In genomic region chr9:12705738-12706391, GRCh38 we compare ENCODE assay signal across 27 cellular contexts. TPM values are rescaled to one million over a fixed set of nuclear protein-coding genes. Genes with fewer than 3 reads are reported as not detected.
DNase-seq lines count a peak whose midpoint lies in the region; ATAC-seq, FAIRE-seq and TF ChIP-seq lines count a peak whose summit lies in the region.
"Had no signal": no experiment of that assay in that cellular context is flagged by ENCODE, and none has a peak within 500 bp of the region (broad histone marks: within the 10 kb centered on the region; RNA-seq: fewer than 3 reads in every experiment).

No MANE protein-coding gene starts in this region.

- TF ChIP-seq POLR2A in IMR-90 (IDR thresholded peaks at IDR 0.05; ENCODE audit: low read depth, low read length), result no peak

- no peak overlapping the region for H2BK120ac ChIP-seq in IMR-90 (ENCODE audit: low read depth, low read length)

- in situ Hi-C loops in IMR-90 (cut with MboI; ENCODE audit: low sequenced_read_pairs), result no loop called here

- H2AFZ ChIP-seq in ACC112 (ENCODE audit: low read length, unreplicated experiment) (peak overlapping the region; percentile 49), IMR-90 (replicated peaks; ENCODE audit: low read length, poor library complexity) (no peak overlapping the region)
- H2AFZ ChIP-seq: PC-9 had no signal

- no peak for ATAC-seq in IMR-90 (ENCODE audit: low read depth)
- no peak for ATAC-seq in HG03095 (IDR thresholded peaks at IDR 0.05; ENCODE audit: unreplicated experiment)
- ATAC-seq in GM19463 (IDR thresholded peaks at IDR 0.05; ENCODE audit: unreplicated experiment), result no peak
- ATAC-seq: T-cell had no signal

- dilution Hi-C loops in IMR-90 (cut with HindIII; ENCODE audit: low sequenced_read_pairs, unreplicated experiment), result no loop called here

- no peak overlapping the region for H4K8ac ChIP-seq in IMR-90 (ENCODE audit: low read depth in 2 of 2, low read length in 2 of 2)

- H3K27ac Mint-ChIP-seq in nephron, result peak overlapping the region in 2 of 3 experiments; percentile 8 to 44
- H3K27ac Mint-ChIP-seq: CD14-positive monocyte, T-cell had no signal

- WGBS in IMR-90 (ENCODE audit: extremely low coverage in 2 of 2, insufficient read length in 1 of 2), 2 experiments, result no CpG with 5 or more reads among the region's 1 CpG

- H2BK20ac ChIP-seq in IMR-90 (ENCODE audit: low read depth, low read length), result no peak overlapping the region

- H4K20me1 ChIP-seq in IMR-90 (ENCODE audit: insufficient read depth, low read length), result no peaks in the 10 kb centered on the region

- BruUV-seq in IMR-90 (replicated peaks; lab: Mats Ljungman, UMichigan), result no TSS peak

- H3K36me3 ChIP-seq in ACC112 (ENCODE audit: insufficient read depth, low read length) (no peaks in the 10 kb centered on the region), IMR-90 (ENCODE audit: control insufficient read depth, insufficient read depth, low read length) (no peaks in the 10 kb centered on the region)
- H3K36me3 ChIP-seq: BE2C had no signal

- no peaks in the 10 kb centered on the region for H3K79me2 ChIP-seq in ACC112 (ENCODE audit: control insufficient read depth, insufficient read depth, low read length, unreplicated experiment)

- H3K36me3 Mint-ChIP-seq in nephron (ENCODE audit: low read depth), result no peaks in the 10 kb centered on the region
- H3K36me3 Mint-ChIP-seq: CD14-positive monocyte, T-cell had no signal

- POLR2A ChIA-PET in IMR-90 (lab: Charles Lee; ENCODE audit: unreplicated experiment), result no interaction called here

- CTCF ChIA-PET in IMR-90 (lab: Yijun Ruan, JAX), result no interaction called here

- no peak overlapping the region for H2BK5ac ChIP-seq in IMR-90 (ENCODE audit: low read depth, low read length, poor library complexity, severe bottlenecking)

- intact Hi-C loops in IMR-90 (cut with micrococcal nuclease), result no loop called here

- no peak overlapping the region for H3K4me3 Mint-ChIP-seq in nephron
- H3K4me3 Mint-ChIP-seq: CD14-positive monocyte; CD8-positive, alpha-beta memory T cell; T-cell had no signal

- H3K27me3 Mint-ChIP-seq in nephron (ENCODE audit: low read depth), result no peaks in the 10 kb centered on the region
- H3K27me3 Mint-ChIP-seq: CD8-positive, alpha-beta memory T cell; T-cell had no signal

- no peak overlapping the region for H3K4ac ChIP-seq in IMR-90 (ENCODE audit: low read depth, low read length)

- H2BK15ac ChIP-seq in IMR-90 (ENCODE audit: low read depth, low read length), result no peak overlapping the region

- no peak for TF ChIP-seq RAD21 in IMR-90 (IDR thresholded peaks at IDR 0.05; ENCODE audit: low read length)

- no peaks in the 10 kb centered on the region for H3K9me1 ChIP-seq in IMR-90 (ENCODE audit: insufficient read depth, low read length)

- H3K27me3 ChIP-seq in ACC112 (ENCODE audit: insufficient read depth, low read length), result no peaks in the 10 kb centered on the region
- no peaks in the 10 kb centered on the region for H3K27me3 ChIP-seq in IMR-90 (ENCODE audit: control insufficient read depth, insufficient read depth, low read length)
- H3K27me3 ChIP-seq: BE2C had no signal

- H3K18ac ChIP-seq in IMR-90 (ENCODE audit: low read depth, low read length), result no peak overlapping the region

- no peak overlapping the region for H3K56ac ChIP-seq in IMR-90 (ENCODE audit: extremely low read depth, insufficient read depth, low read length)

- H3K4me3 ChIP-seq in ACC112 (ENCODE audit: low read depth, low read length) (no peak overlapping the region), IMR-90 (ENCODE audit: insufficient read depth, low read depth, low read length) (no peak overlapping the region)
- H3K4me3 ChIP-seq: PC-9 had no signal

- H3K79me1 ChIP-seq in IMR-90 (ENCODE audit: low read depth in 1 of 2, low read length in 2 of 2), result no peaks in the 10 kb centered on the region

- no peak overlapping the region for H2AK9ac ChIP-seq in IMR-90 (replicated peaks; ENCODE audit: low read depth, low read length, poor library complexity)

- H3K4me1 ChIP-seq in ACC112 (ENCODE audit: control insufficient read depth, insufficient read depth, low read length, unreplicated experiment) (peaks cover 11% of the 10 kb centered on the region), IMR-90 (ENCODE audit: control insufficient read depth, insufficient read depth, low read length) (no peaks in the 10 kb centered on the region)

- H2AK5ac ChIP-seq in IMR-90 (ENCODE audit: low read depth, low read length), result no peak overlapping the region

- no peak overlapping the region for H3K4me2 ChIP-seq in IMR-90 (ENCODE audit: low read depth, low read length)
- H3K4me2 ChIP-seq: PC-9 had no signal

- H3K4me1 Mint-ChIP-seq in nephron, result no peaks in the 10 kb centered on the region
- H3K4me1 Mint-ChIP-seq: CD14-positive monocyte; CD8-positive, alpha-beta memory T cell; T-cell had no signal

- no peak overlapping the region for H3K9ac ChIP-seq in IMR-90 (ENCODE audit: low read depth, low read length)

- no peak overlapping the region for H3K14ac ChIP-seq in IMR-90 (replicated peaks; ENCODE audit: low read depth, low read length)

- DNase-seq in IMR-90, result no peak
- DNase-seq in nucleus accumbens (lab: John Stamatoyannopoulos, UW), result no peak
- no peak for DNase-seq in A172 (ENCODE audit: low spot score)
- DNase-seq: ACHN; BE2C; CD8-positive, alpha-beta memory T cell; DMS79 treated with DMSO at 0.1 percent for 48 hours; GF-D8; KG1; NCI-H1092; NCI-H1417 treated with DMSO at 0.1 percent for 48 hours; NCI-H1694 treated with DMSO at 0.1 percent for 48 hours; NCI-H2081; NCI-H2227 treated with DMSO at 0.1 percent for 48 hours; NK-92 treated with Interleukin-12 subunit alpha and Interleukin-12 subunit beta, amount 100 ng/mL, for 24 hours; PC-9; Right ventricle myocardium superior; T-cell had no signal

- H3K9me3 Mint-ChIP-seq in nephron, result peaks cover 2% of the 10 kb centered on the region
- H3K9me3 Mint-ChIP-seq: CD14-positive monocyte had no signal

- FAIRE-seq in TTC549 (lab: Jason Lieb, UNC), result peak; percentile 56
- FAIRE-seq: GM12891, H54 had no signal

- no peak for TF ChIP-seq CTCF in IMR-90 (conservative IDR thresholded peaks at IDR 0.05; ENCODE audit: low read depth, low read length)
- no peak for TF ChIP-seq CTCF in nephron (IDR thresholded peaks at IDR 0.05; ENCODE audit: unreplicated experiment in 3 of 3)

- no peaks in the 10 kb centered on the region for H3K9me3 ChIP-seq in IMR-90 (ENCODE audit: control insufficient read depth, insufficient read depth, low read length)
- H3K9me3 ChIP-seq: BE2C had no signal

- H3K27ac ChIP-seq in ACC112 (ENCODE audit: low read depth, low read length) (no peak overlapping the region), IMR-90 (ENCODE audit: insufficient read depth, low read length) (no peak overlapping the region)
- H3K27ac ChIP-seq: PC-9 had no signal

- H3K23ac ChIP-seq in IMR-90 (ENCODE audit: low read depth, low read length), result no peak overlapping the region

- no peak overlapping the region for H4K91ac ChIP-seq in IMR-90 (ENCODE audit: insufficient read depth, low read depth, low read length)

- H4K5ac ChIP-seq in IMR-90 (ENCODE audit: low read depth, low read length), result no peak overlapping the region

TF ChIP-seq in IMR-90, 13 proteins besides CTCF, POLR2A, EP300 and RAD21:
- TF ChIP-seq BHLHE40 (IDR thresholded peaks at IDR 0.05; ENCODE audit: low read depth, low read length), result no peak
- no peak for TF ChIP-seq MXI1 (IDR thresholded peaks at IDR 0.05; ENCODE audit: borderline replicate concordance, low read depth, low read length)
- no peak for TF ChIP-seq CEBPB (IDR thresholded peaks at IDR 0.05; ENCODE audit: low read depth, low read length)
- peak; percentile 65 for TF ChIP-seq MAFK (IDR thresholded peaks at IDR 0.05; ENCODE audit: low read depth, low read length)

RNA-seq across cellular contexts. Expression of gene TYRP1, which starts 12.7 kb away (rescaled TPM):
- total RNA-seq in IMR-90 (2012; rRNA removed), result 0.83 and 0.90 TPM in 2 replicates
- polyA plus RNA-seq in IMR-90 (2012; rRNA removed), result 0.60 and 0.86 TPM in 2 replicates
- 0.20 and 0.32 TPM in 2 replicates for polyA plus RNA-seq in IMR-90 (2012; cell fraction: cytosol; rRNA removed)
- polyA plus RNA-seq in IMR-90 (2012; cell fraction: nucleus; rRNA removed; ENCODE audit: low replicate concordance), result 0.13 and 0.20 TPM in 2 replicates
- 2.4 and 3.4 TPM in 2 replicates for total RNA-seq in A172 (2014; rRNA removed; shearing (Covaris generic))
- total RNA-seq: CD8-positive, alpha-beta memory T cell; NCI-H460; PC-9; T-cell had no signal
- polyA plus RNA-seq: CD14-positive monocyte; CD8-positive, alpha-beta memory T cell had no signal
